ENCODE assay signal across 20 cellular contexts in the genomic region with DNA sequence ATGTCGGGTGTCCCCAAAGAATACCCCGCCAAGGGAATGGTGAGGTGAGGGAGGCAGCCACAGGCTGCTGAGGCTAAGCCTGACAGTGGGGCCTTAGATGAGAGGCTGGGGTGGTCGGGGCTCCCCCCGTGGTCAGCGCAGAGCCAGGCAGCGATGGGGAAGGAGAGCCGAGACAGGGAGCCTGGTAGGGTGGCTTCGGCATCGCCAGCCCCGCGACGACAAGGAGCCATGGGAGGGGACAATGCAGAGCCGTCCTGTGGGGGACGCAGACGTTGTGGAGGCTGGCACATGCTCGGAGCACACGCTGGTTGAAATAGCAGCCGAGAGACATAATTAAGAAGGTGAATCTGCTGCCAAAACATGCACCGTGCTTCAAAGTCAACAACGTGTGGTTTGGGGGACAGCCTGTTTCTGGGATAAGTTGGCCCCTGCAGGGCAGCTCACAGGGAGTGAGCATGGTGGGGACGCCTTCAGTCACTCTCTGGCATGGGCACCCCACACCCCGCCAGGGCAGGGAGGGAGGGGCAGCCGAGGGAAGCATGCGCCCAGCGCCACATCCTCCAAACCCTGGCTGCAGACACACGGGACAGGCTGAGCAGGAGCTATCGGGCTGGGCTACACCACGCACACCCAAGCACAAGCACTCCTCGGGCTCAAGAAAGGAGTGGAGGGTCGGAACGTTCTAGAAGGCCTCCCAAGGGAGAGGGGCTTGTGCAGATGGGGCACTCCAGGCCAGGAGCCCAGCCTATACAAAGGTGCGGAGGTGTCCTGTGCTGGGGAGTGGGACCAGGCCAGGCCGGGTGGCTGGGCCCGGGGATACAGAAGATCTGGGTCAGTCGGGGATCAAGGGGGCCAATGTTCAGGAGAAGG.
DNase-seq lines count a peak whose midpoint lies in the region; ATAC-seq and TF ChIP-seq lines count a peak whose summit lies in the region.
"Had no signal": no experiment of that assay in that cellular context is flagged by ENCODE, and none has a peak within 500 bp of the region (broad histone marks: within the 10 kb centered on the region; RNA-seq: fewer than 3 reads in every experiment).

No MANE protein-coding gene starts in this region.

- no peak overlapping the region for H3K4me3 Mint-ChIP-seq in WTC11

- TF ChIP-seq CTCF in right atrium auricular region (IDR thresholded peaks at IDR 0.05) (no peak), heart left ventricle (IDR thresholded peaks at IDR 0.05) (no peak), WERI-Rb-1 (IDR thresholded peaks at IDR 0.05; ENCODE audit: low read depth, low read length) (no peak), WTC11 (IDR thresholded peaks at IDR 0.05) (no peak), uterus (IDR thresholded peaks at IDR 0.05) (no peak)

- H3K27me3 ChIP-seq in right atrium auricular region (no peaks in the 10 kb centered on the region), heart left ventricle (peaks cover 0 to 6% (median 0%) of the 10 kb centered on the region in 9 donors), WERI-Rb-1 (ENCODE audit: insufficient read depth, low read depth, severe bottlenecking) (no peaks in the 10 kb centered on the region), uterus (no peaks in the 10 kb centered on the region)

- POLR2A ChIA-PET in WTC11 (lab: Charles Lee), result no interaction called here

- H3K4me3 ChIP-seq in right atrium auricular region, result no peak overlapping the region
- no peak overlapping the region for H3K4me3 ChIP-seq in heart left ventricle
- no peak overlapping the region for H3K4me3 ChIP-seq in WERI-Rb-1 (ENCODE audit: low read depth, low read length)
- H3K4me3 ChIP-seq in uterus, result no peak overlapping the region
- H3K4me3 ChIP-seq: A549, SK-N-MC had no signal

- H3K36me3 Mint-ChIP-seq in WTC11, result peaks cover 6% of the 10 kb centered on the region

- no peaks in the 10 kb centered on the region for H3K4me1 Mint-ChIP-seq in WTC11

- intact Hi-C loops in heart left ventricle (cut with DNase I) (no loop called here), uterus (cut with DNase I; ENCODE audit: low total_unique reads) (no loop called here)

- H3K36me3 ChIP-seq in right atrium auricular region (no peaks in the 10 kb centered on the region), heart left ventricle (no peaks in the 10 kb centered on the region), WERI-Rb-1 (no peaks in the 10 kb centered on the region), uterus (no peaks in the 10 kb centered on the region)

- H3K27ac Mint-ChIP-seq in WTC11, result no peak overlapping the region

- peaks cover 20% of the 10 kb centered on the region for H3K9me3 Mint-ChIP-seq in WTC11

- DNase-seq in right atrium auricular region (ENCODE audit: low spot score) (peak; percentile 46), heart left ventricle (no peak), NCI-H446 treated with DMSO at 0.1 percent for 48 hours (lab: John Stamatoyannopoulos, UW) (peak; percentile 99), germinal center (ENCODE audit: low spot score) (peak; percentile 0), WERI-Rb-1 (no peak), WTC11 (ENCODE audit: low spot score) (no peak), uterus (no peak)
- DNase-seq: COR-L47, DMS153, EL, HCEC 1CT, MV-4-11, NCI-H1417, NCI-H2081, NCI-H510A treated with DMSO at 0.1 percent for 48 hours, NCI-H82 had no signal

- no peaks in the 10 kb centered on the region; the same call in 1 of the 2 replicates for H3K27me3 Mint-ChIP-seq in WTC11 (ENCODE audit: low read depth)

- H3K4me1 ChIP-seq in right atrium auricular region, result no peaks in the 10 kb centered on the region
- peaks cover 0 to 14% (median 0%) of the 10 kb centered on the region in 12 donors for H3K4me1 ChIP-seq in heart left ventricle
- H3K4me1 ChIP-seq in uterus, result no peaks in the 10 kb centered on the region
- H3K4me1 ChIP-seq: A549 had no signal

- WGBS in heart left ventricle, 4 donors, result 65 to 71% (median 70%) methylated on average over 28 to 35 of the region's 35 CpGs

- ATAC-seq in heart left ventricle (no peak), WTC11 (no peak), HG03108 (IDR thresholded peaks at IDR 0.05; ENCODE audit: unreplicated experiment) (no peak)
- ATAC-seq: Right ventricle myocardium inferior had no signal

- CTCF ChIA-PET in WTC11 (lab: Charles Lee), result interaction anchor here (0.9 to 1.6 kb wide), 2 partner anchors 40 to 51 kb away, joined by 4 to 6 read pairs; no protein-coding TSS in a partner anchor

- H3K9me3 ChIP-seq in right atrium auricular region (peaks cover 0 to 27% of the 10 kb centered on the region in 2 donors), heart left ventricle (peaks cover 0 to 14% (median 3%) of the 10 kb centered on the region in 12 donors), WERI-Rb-1 (ENCODE audit: severe bottlenecking) (no peaks in the 10 kb centered on the region), uterus (peaks cover 0 to 9% of the 10 kb centered on the region in 2 donors)

- TF ChIP-seq POLR2A in heart left ventricle (IDR thresholded peaks at IDR 0.05), result no peak
- no peak for TF ChIP-seq POLR2A in uterus (IDR thresholded peaks at IDR 0.05)

- H3K27ac ChIP-seq in right atrium auricular region (no peak overlapping the region), heart left ventricle (no peak overlapping the region), WERI-Rb-1 (no peak overlapping the region), uterus (no peak overlapping the region)
- H3K27ac ChIP-seq: A549, SK-N-MC had no signal

TF ChIP-seq in WTC11, 78 proteins besides CTCF, POLR2A, EP300 and RAD21 (continues in another document):
- TF ChIP-seq, protein P1, sequence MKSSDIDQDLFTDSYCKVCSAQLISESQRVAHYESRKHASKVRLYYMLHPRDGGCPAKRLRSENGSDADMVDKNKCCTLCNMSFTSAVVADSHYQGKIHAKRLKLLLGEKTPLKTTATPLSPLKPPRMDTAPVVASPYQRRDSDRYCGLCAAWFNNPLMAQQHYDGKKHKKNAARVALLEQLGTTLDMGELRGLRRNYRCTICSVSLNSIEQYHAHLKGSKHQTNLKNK (CRISPR knock-in tag; IDR thresholded peaks at IDR 0.05), result no peak
- TF ChIP-seq ZNF317 (CRISPR knock-in tag; IDR thresholded peaks at IDR 0.05; ENCODE audit: borderline replicate concordance, low read depth), result no peak
- TF ChIP-seq JAZF1 (CRISPR knock-in tag; IDR thresholded peaks at IDR 0.05), result no peak
- no peak for TF ChIP-seq USF1 (CRISPR knock-in tag; IDR thresholded peaks at IDR 0.05)
- TF ChIP-seq ZBTB21 (CRISPR knock-in tag; IDR thresholded peaks at IDR 0.05; ENCODE audit: borderline replicate concordance), result no peak
- TF ChIP-seq GABPB1 (CRISPR knock-in tag; IDR thresholded peaks at IDR 0.05), result no peak
- no peak for TF ChIP-seq RELA (CRISPR knock-in tag; IDR thresholded peaks at IDR 0.05; ENCODE audit: borderline replicate concordance)
- TF ChIP-seq, protein P2, sequence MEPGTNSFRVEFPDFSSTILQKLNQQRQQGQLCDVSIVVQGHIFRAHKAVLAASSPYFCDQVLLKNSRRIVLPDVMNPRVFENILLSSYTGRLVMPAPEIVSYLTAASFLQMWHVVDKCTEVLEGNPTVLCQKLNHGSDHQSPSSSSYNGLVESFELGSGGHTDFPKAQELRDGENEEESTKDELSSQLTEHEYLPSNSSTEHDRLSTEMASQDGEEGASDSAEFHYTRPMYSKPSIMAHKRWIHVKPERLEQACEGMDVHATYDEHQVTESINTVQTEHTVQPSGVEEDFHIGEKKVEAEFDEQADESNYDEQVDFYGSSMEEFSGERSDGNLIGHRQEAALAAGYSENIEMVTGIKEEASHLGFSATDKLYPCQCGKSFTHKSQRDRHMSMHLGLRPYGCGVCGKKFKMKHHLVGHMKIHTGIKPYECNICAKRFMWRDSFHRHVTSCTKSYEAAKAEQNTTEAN (CRISPR knock-in tag; IDR thresholded peaks at IDR 0.05), result no peak
- no peak for TF ChIP-seq OVOL2 (CRISPR knock-in tag; IDR thresholded peaks at IDR 0.05; ENCODE audit: borderline replicate concordance)
- no peak for TF ChIP-seq AFF4 (CRISPR knock-in tag; IDR thresholded peaks at IDR 0.05; ENCODE audit: borderline replicate concordance)
- TF ChIP-seq IRF1 (CRISPR knock-in tag; IDR thresholded peaks at IDR 0.05), result no peak

Comparison
In these comparisons a context has a peak if more than half of its experiments do, and no peak if none do; other contexts are left out.
1. DNase-seq: peak in right atrium auricular region (single experiment), NCI-H446 treated with DMSO at 0.1 percent for 48 hours (single experiment) and germinal center (single experiment); none in heart left ventricle (0 of 5), WERI-Rb-1 (single experiment), WTC11 (single experiment) and uterus (0 of 2).